20 cellular contexts compared by ENCODE assay signal in the genomic region with DNA sequence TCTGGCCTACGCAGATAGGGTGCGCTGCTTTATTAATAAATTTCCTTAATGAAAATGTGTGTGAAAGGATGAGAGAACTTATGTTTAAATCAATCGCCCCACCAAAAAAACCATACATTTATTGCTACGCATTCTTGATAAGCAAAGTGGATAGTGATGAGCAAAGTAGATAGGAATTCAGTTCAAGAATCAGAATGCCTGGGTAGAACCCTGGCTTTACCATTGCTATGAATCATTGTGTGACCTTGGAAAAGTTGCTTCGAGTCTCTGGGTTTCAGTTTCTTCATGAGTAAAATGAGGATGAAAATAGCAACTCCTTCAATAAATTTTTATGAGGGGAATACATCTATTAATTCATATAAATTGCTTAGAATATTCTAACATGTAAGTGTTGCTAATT. TPM values are rescaled to one million over a fixed set of nuclear protein-coding genes. Genes with fewer than 3 reads are reported as not detected.
DNase-seq lines count a peak whose midpoint lies in the region; FAIRE-seq and TF ChIP-seq lines count a peak whose summit lies in the region.
"Had no signal": no experiment of that assay in that cellular context is flagged by ENCODE, and none has a peak within 500 bp of the region (broad histone marks: within the 10 kb centered on the region; RNA-seq: fewer than 3 reads in every experiment).

No MANE protein-coding gene starts in this region.

- DNase-seq in MCF 10A (ENCODE audit: unreplicated experiment) (peak; percentile 46), breast epithelium (ENCODE audit: low spot score in 2 of 2) (no peak), amniotic epithelial cell (ENCODE audit: low read depth) (peak; percentile 85), fibroblast of the aortic adventitia (ENCODE audit: low read depth) (peak; percentile 60), urothelium cell line (ENCODE audit: low spot score) (peak; percentile 22), H7 (no peak), Ammon's horn (ENCODE audit: low spot score) (no peak)
- no peak for DNase-seq in effector memory CD4-positive, alpha-beta T cell
- DNase-seq: CD4-positive, alpha-beta T cell; DND-41; endodermal cell; NCI-H2029; NCI-H524 treated with DMSO at 0.1 percent for 48 hours; Peyer's patch; right lobe of liver; stimulated activated CD4-positive, alpha-beta T cell treated with anti-CD3 and anti-CD28 coated beads, Interleukin-4, amount 100 ng/mL, for 24 hours; T-helper 17 cell; thyroid gland had no signal

- CTCF ChIA-PET in MCF 10A (lab: Yijun Ruan, JAX) = interaction anchor here (0.6 to 6.6 kb wide), 5 partner anchors 14 to 1193 kb away, joined by 3 to 68 read pairs (median 3); no protein-coding TSS in a partner anchor

- FAIRE-seq in urothelium cell line (lab: Jason Lieb, UNC) = no peak

- no peaks in the 10 kb centered on the region for H3K27me3 ChIP-seq in breast epithelium
- H3K27me3 ChIP-seq in effector memory CD4-positive, alpha-beta T cell (replicated peaks; ENCODE audit: control insufficient read depth, insufficient read depth, low read length, poor library complexity, severe bottlenecking) = no peaks in the 10 kb centered on the region
- peaks cover 14% of the 10 kb centered on the region for H3K27me3 ChIP-seq in H7 (ENCODE audit: control insufficient read depth, insufficient read depth, low read length)
- H3K27me3 ChIP-seq: neural progenitor cell, Peyer's patch, right lobe of liver, thyroid gland had no signal

- no peak overlapping the region for H3K27ac ChIP-seq in breast epithelium
- H3K27ac ChIP-seq in effector memory CD4-positive, alpha-beta T cell (ENCODE audit: insufficient read depth, low read length, poor library complexity, severe bottlenecking) = no peak overlapping the region
- H3K27ac ChIP-seq: cardiac muscle cell, neural progenitor cell, Peyer's patch, right lobe of liver, thyroid gland had no signal

- no peak for TF ChIP-seq POLR2A in breast epithelium (IDR thresholded peaks at IDR 0.05)

- peaks cover 29% of the 10 kb centered on the region for H3K4me1 Mint-ChIP-seq in MCF 10A (ENCODE audit: insufficient read depth, unreplicated experiment)

- peak overlapping the region; percentile 100 for H3K4me3 Mint-ChIP-seq in MCF 10A (ENCODE audit: unreplicated experiment)
- H3K4me3 Mint-ChIP-seq: endodermal cell had no signal

- H3K9me3 Mint-ChIP-seq in MCF 10A (ENCODE audit: unreplicated experiment) = no peaks in the 10 kb centered on the region
- H3K9me3 Mint-ChIP-seq: CD4-positive, alpha-beta T cell; endodermal cell; neural progenitor cell had no signal

- peak overlapping the region; percentile 98 for H3K27ac Mint-ChIP-seq in MCF 10A (ENCODE audit: low read depth, unreplicated experiment)
- H3K27ac Mint-ChIP-seq: CD4-positive, alpha-beta T cell; endodermal cell; neural progenitor cell; T-helper 17 cell had no signal

- no peaks in the 10 kb centered on the region for H3K9me3 ChIP-seq in breast epithelium
- no peaks in the 10 kb centered on the region for H3K9me3 ChIP-seq in effector memory CD4-positive, alpha-beta T cell (ENCODE audit: control insufficient read depth, low read length)
- H3K9me3 ChIP-seq: Peyer's patch, right lobe of liver, thyroid gland had no signal

- peaks cover 12% of the 10 kb centered on the region for H3K36me3 Mint-ChIP-seq in MCF 10A (ENCODE audit: insufficient read depth, unreplicated experiment)
- H3K36me3 Mint-ChIP-seq: neural progenitor cell had no signal

- H3K27me3 Mint-ChIP-seq in MCF 10A (ENCODE audit: insufficient read depth, unreplicated experiment) = no peaks in the 10 kb centered on the region

- no TSS peak for BruUV-seq in MCF 10A (replicated peaks; lab: Mats Ljungman, UMichigan)

- no peak overlapping the region for H3K4me3 ChIP-seq in breast epithelium
- no peak overlapping the region for H3K4me3 ChIP-seq in fibroblast of the aortic adventitia (ENCODE audit: low read depth, low read length)
- H3K4me3 ChIP-seq in effector memory CD4-positive, alpha-beta T cell (ENCODE audit: insufficient read depth, low read depth, low read length, poor library complexity, severe bottlenecking) = no peak overlapping the region
- no peak overlapping the region for H3K4me3 ChIP-seq in H7 (ENCODE audit: insufficient read depth, low read depth, low read length)
- H3K4me3 ChIP-seq: cardiac muscle cell, neural progenitor cell, Peyer's patch, right lobe of liver, thyroid gland had no signal

- no peaks in the 10 kb centered on the region for H3K4me1 ChIP-seq in breast epithelium
- H3K4me1 ChIP-seq in effector memory CD4-positive, alpha-beta T cell (ENCODE audit: control insufficient read depth, insufficient read depth, low read length, poor library complexity, severe bottlenecking) = peaks cover 10% of the 10 kb centered on the region
- H3K4me1 ChIP-seq: right lobe of liver, thyroid gland had no signal

- TF ChIP-seq CTCF in MCF 10A (IDR thresholded peaks at IDR 0.05; ENCODE audit: unreplicated experiment) (no peak), breast epithelium (IDR thresholded peaks at IDR 0.05) (no peak), fibroblast of the aortic adventitia (IDR thresholded peaks at IDR 0.05; ENCODE audit: insufficient read depth, low read length) (no peak)

- H3K36me3 ChIP-seq in breast epithelium (no peaks in the 10 kb centered on the region), H7 (replicated peaks; ENCODE audit: control insufficient read depth, insufficient read depth, low read length) (no peaks in the 10 kb centered on the region)
- H3K36me3 ChIP-seq in effector memory CD4-positive, alpha-beta T cell (ENCODE audit: control insufficient read depth, insufficient read depth, low read length) = no peaks in the 10 kb centered on the region
- H3K36me3 ChIP-seq: cardiac muscle cell, neural progenitor cell, Peyer's patch, right lobe of liver, thyroid gland had no signal

- intact Hi-C loops in MCF 10A (cut with micrococcal nuclease) (loop anchor here (10.0 kb wide), 3 partner anchors 279 to 449 kb away; no protein-coding TSS in a partner anchor), breast epithelium (cut with DNase I; ENCODE audit: low total_unique reads) (no loop called here)

- POLR2A ChIA-PET in MCF 10A (lab: Yijun Ruan, JAX) = no interaction called here

RNA-seq across cellular contexts. Expression of a gene that starts 2.6 kb away (rescaled TPM):
- 98.4 and 112 TPM in 2 replicates for total RNA-seq in MCF 10A (2022)
- 100 to 1,000 TPM in 2 of 3 donors, 10 to 100 TPM in 1; 20.3 to 223 (median 118) TPM for total RNA-seq in breast epithelium
- total RNA-seq in fibroblast of the aortic adventitia (ENCODE audit: low replicate concordance) = 91.2 and 203 TPM in 2 replicates
- total RNA-seq in H7 (2014; rRNA removed; shearing (Covaris generic)) = 21.1 and 35.2 TPM in 2 replicates

Comparison
In these comparisons a context has a peak if more than half of its experiments do, and no peak if none do; other contexts are left out.
1. DNase-seq: peak in MCF 10A (single experiment), amniotic epithelial cell (single experiment), fibroblast of the aortic adventitia (single experiment) and urothelium cell line (single experiment); none in breast epithelium (0 of 2), effector memory CD4-positive, alpha-beta T cell (0 of 3), H7 (single experiment) and Ammon's horn (single experiment).